Comparison of ENCODE assay signal across 18 cellular contexts in the genomic region with DNA sequence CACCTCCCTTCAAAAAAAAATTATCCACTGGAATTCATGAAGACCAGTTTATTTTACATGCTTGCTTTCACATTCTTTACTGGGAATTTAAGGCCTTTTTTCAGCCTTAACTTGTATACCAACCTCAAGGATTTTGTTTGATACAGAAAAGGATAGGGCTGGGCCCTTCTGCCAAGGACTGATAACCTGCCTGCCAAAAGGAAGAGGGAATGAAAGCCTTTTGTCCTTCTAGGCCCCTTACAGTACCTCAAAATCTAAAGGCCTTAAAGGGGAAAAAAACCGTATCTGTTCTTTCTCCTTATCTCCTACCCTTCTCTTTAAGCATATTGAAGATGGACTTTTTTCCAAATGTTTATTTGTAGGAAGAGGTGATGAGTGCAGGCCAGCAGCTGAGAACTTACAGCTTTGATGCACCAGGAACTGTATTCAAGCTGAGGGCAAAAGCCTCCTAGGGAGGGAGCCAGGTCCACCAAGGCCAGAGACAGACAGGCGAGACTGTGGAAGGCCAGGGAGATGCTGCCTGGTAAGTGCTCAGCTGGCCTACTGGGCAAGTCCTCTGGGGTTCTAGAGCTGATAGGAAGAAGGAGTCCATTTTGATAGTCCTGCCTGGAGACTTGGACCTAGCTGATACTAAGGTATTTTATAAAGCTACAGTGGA. TPM values are rescaled to one million over a fixed set of nuclear protein-coding genes. Genes with fewer than 3 reads are reported as not detected.
DNase-seq lines count a peak whose midpoint lies in the region; ATAC-seq and TF ChIP-seq lines count a peak whose summit lies in the region.
"Had no signal": no experiment of that assay in that cellular context is flagged by ENCODE, and none has a peak within 500 bp of the region (broad histone marks: within the 10 kb centered on the region; RNA-seq: fewer than 3 reads in every experiment).

No MANE protein-coding gene starts in this region.

- no peak overlapping the region for H2BK5ac ChIP-seq in IMR-90 (ENCODE audit: low read depth, low read length, poor library complexity, severe bottlenecking)

- H2AK5ac ChIP-seq in IMR-90 (ENCODE audit: low read depth, low read length): no peak overlapping the region

- H4K20me1 ChIP-seq in IMR-90 (ENCODE audit: insufficient read depth, low read length): no peaks in the 10 kb centered on the region

- H3K4me3 ChIP-seq in IMR-90 (ENCODE audit: insufficient read depth, low read depth, low read length): no peak overlapping the region
- H3K4me3 ChIP-seq in spleen: no peak overlapping the region
- no peak overlapping the region for H3K4me3 ChIP-seq in brain microvascular endothelial cell (ENCODE audit: low read depth, low read length)
- H3K4me3 ChIP-seq: gastrocnemius medialis, smooth muscle cell, stomach had no signal

- no peaks in the 10 kb centered on the region for H3K27me3 Mint-ChIP-seq in activated T-cell treated with anti-CD3 and anti-CD28 coated beads, Interleukin-2, amount 50 U/mL, for 24 hours
- H3K27me3 Mint-ChIP-seq in activated T-cell treated with anti-CD3 and anti-CD28 coated beads, Interleukin-2, amount 50 U/mL, for 4 hours (ENCODE audit: low read depth): no peaks in the 10 kb centered on the region
- H3K27me3 Mint-ChIP-seq in effector memory CD8-positive, alpha-beta T cell: no peaks in the 10 kb centered on the region

- no peak overlapping the region for H4K91ac ChIP-seq in IMR-90 (ENCODE audit: insufficient read depth, low read depth, low read length)

- dilution Hi-C loops in IMR-90 (cut with HindIII; ENCODE audit: low sequenced_read_pairs, unreplicated experiment): no loop called here

- H3K36me3 Mint-ChIP-seq in activated T-cell treated with anti-CD3 and anti-CD28 coated beads, Interleukin-2, amount 50 U/mL, for 24 hours (ENCODE audit: low read depth): peaks cover 97% of the 10 kb centered on the region
- H3K36me3 Mint-ChIP-seq in activated T-cell treated with anti-CD3 and anti-CD28 coated beads, Interleukin-2, amount 50 U/mL, for 4 hours (ENCODE audit: insufficient read depth): peaks cover 36% of the 10 kb centered on the region
- H3K36me3 Mint-ChIP-seq in effector memory CD8-positive, alpha-beta T cell (ENCODE audit: insufficient read depth): peaks cover 37% of the 10 kb centered on the region

- no peak overlapping the region for H3K27ac ChIP-seq in IMR-90 (ENCODE audit: insufficient read depth, low read length)
- peak overlapping the region; percentile 2 to 62 (median 28) for H3K27ac ChIP-seq in spleen
- H3K27ac ChIP-seq in brain microvascular endothelial cell: no peak overlapping the region

- H3K9ac ChIP-seq in IMR-90 (ENCODE audit: low read depth, low read length): no peak overlapping the region
- H3K9ac ChIP-seq: SK-N-SH had no signal

- no peak overlapping the region for H2BK20ac ChIP-seq in IMR-90 (ENCODE audit: low read depth, low read length)

- no peak for TF ChIP-seq RAD21 in IMR-90 (IDR thresholded peaks at IDR 0.05; ENCODE audit: low read length)

- H3K18ac ChIP-seq in IMR-90 (ENCODE audit: low read depth, low read length): no peak overlapping the region

- H2BK15ac ChIP-seq in IMR-90 (ENCODE audit: low read depth, low read length): no peak overlapping the region

- no peaks in the 10 kb centered on the region for H3K27me3 ChIP-seq in IMR-90 (ENCODE audit: control insufficient read depth, insufficient read depth, low read length)
- no peaks in the 10 kb centered on the region for H3K27me3 ChIP-seq in spleen (replicated peaks in 1 of 7)
- no peaks in the 10 kb centered on the region for H3K27me3 ChIP-seq in brain microvascular endothelial cell (replicated peaks)
- H3K27me3 ChIP-seq: gastrocnemius medialis, stomach had no signal

- peaks cover 15% of the 10 kb centered on the region; the same call in 1 of the 2 replicates for H3K9me1 ChIP-seq in IMR-90 (ENCODE audit: insufficient read depth, low read length)

- intact Hi-C loops in IMR-90 (cut with micrococcal nuclease) (no loop called here), spleen (cut with DNase I; ENCODE audit: low total_unique reads) (loop anchor here (10.0 kb wide), 1 partner anchor 64 kb away; the partner anchor contains the start of gene LARP1)

- TF ChIP-seq POLR2A in IMR-90 (IDR thresholded peaks at IDR 0.05; ENCODE audit: low read depth, low read length) (no peak), spleen (IDR thresholded peaks at IDR 0.05) (no peak)

- peaks cover 7% of the 10 kb centered on the region for H3K4me1 Mint-ChIP-seq in activated T-cell treated with anti-CD3 and anti-CD28 coated beads, Interleukin-2, amount 50 U/mL, for 24 hours (ENCODE audit: low read depth)
- H3K4me1 Mint-ChIP-seq in activated T-cell treated with anti-CD3 and anti-CD28 coated beads, Interleukin-2, amount 50 U/mL, for 4 hours (ENCODE audit: low read depth): peaks cover 20% of the 10 kb centered on the region
- peaks cover 35% of the 10 kb centered on the region in 2 donors for H3K4me1 Mint-ChIP-seq in effector memory CD8-positive, alpha-beta T cell (ENCODE audit: low read depth in 2 of 2)

- no peak for ATAC-seq in activated T-cell treated with anti-CD3 and anti-CD28 coated beads, Interleukin-2, amount 50 U/mL, for 4 hours
- ATAC-seq in IMR-90 (ENCODE audit: low read depth): peak; percentile 55
- no peak for ATAC-seq in effector memory CD8-positive, alpha-beta T cell (replicated peaks)
- ATAC-seq: gastrocnemius medialis, PC-3 had no signal

- peaks cover 69% of the 10 kb centered on the region for H3K36me3 ChIP-seq in IMR-90 (ENCODE audit: control insufficient read depth, insufficient read depth, low read length)
- peaks cover 0 to 100% (median 47%) of the 10 kb centered on the region in 6 donors for H3K36me3 ChIP-seq in spleen
- peaks cover 60% of the 10 kb centered on the region for H3K36me3 ChIP-seq in brain microvascular endothelial cell (replicated peaks)

- peaks cover 16 to 44% of the 10 kb centered on the region in 2 experiments for H3K79me1 ChIP-seq in IMR-90 (ENCODE audit: low read depth in 1 of 2, low read length in 2 of 2)

- no peak overlapping the region for H2BK120ac ChIP-seq in IMR-90 (ENCODE audit: low read depth, low read length)

- no peak overlapping the region for H3K4ac ChIP-seq in IMR-90 (ENCODE audit: low read depth, low read length)

- no peak overlapping the region for H4K8ac ChIP-seq in IMR-90 (ENCODE audit: low read depth in 2 of 2, low read length in 2 of 2)

- H3K56ac ChIP-seq in IMR-90 (ENCODE audit: extremely low read depth, insufficient read depth, low read length): no peak overlapping the region

- H3K4me1 ChIP-seq in IMR-90 (ENCODE audit: control insufficient read depth, insufficient read depth, low read length) (no peaks in the 10 kb centered on the region), spleen (peaks cover 0 to 23% (median 6%) of the 10 kb centered on the region in 6 donors)
- H3K4me1 ChIP-seq: gastrocnemius medialis had no signal

- H3K4me2 ChIP-seq in IMR-90 (ENCODE audit: low read depth, low read length): no peak overlapping the region
- H3K4me2 ChIP-seq: SK-N-SH, smooth muscle cell had no signal

- H2AK9ac ChIP-seq in IMR-90 (replicated peaks; ENCODE audit: low read depth, low read length, poor library complexity): no peak overlapping the region

- DNase-seq in activated T-cell treated with anti-CD3 and anti-CD28 coated beads, Interleukin-2, amount 50 U/mL, for 24 hours: no peak
- DNase-seq in activated T-cell treated with anti-CD3 and anti-CD28 coated beads, Interleukin-2, amount 50 U/mL, for 4 hours: no peak
- DNase-seq in IMR-90 (no peak), spleen (peak; percentile 20), DMS 273 (lab: John Stamatoyannopoulos, UW; ENCODE audit: unreplicated experiment) (no peak), brain microvascular endothelial cell (no peak), NCI-H446 treated with DMSO at 0.1 percent for 48 hours (lab: John Stamatoyannopoulos, UW) (no peak)
- no peak for DNase-seq in effector memory CD8-positive, alpha-beta T cell
- DNase-seq: gastrocnemius medialis, Kasumi-1, mesendoderm, occipital lobe, PC-3, SK-N-SH, stomach had no signal

- no peak overlapping the region for H3K23ac ChIP-seq in IMR-90 (ENCODE audit: low read depth, low read length)

- no peak overlapping the region for H2AFZ ChIP-seq in IMR-90 (replicated peaks; ENCODE audit: low read length, poor library complexity)

- in situ Hi-C loops in IMR-90 (cut with MboI; ENCODE audit: low sequenced_read_pairs) (loop anchor here (25.0 kb wide), 1 partner anchor 356 kb away; no protein-coding TSS in a partner anchor), brain microvascular endothelial cell (cut with HindIII; ENCODE audit: low pct_ligation_motif_present, low sequenced_read_pairs) (no loop called here)

- H4K5ac ChIP-seq in IMR-90 (ENCODE audit: low read depth, low read length): no peak overlapping the region; the same call in 1 of the 2 replicates

- H3K27ac Mint-ChIP-seq in activated T-cell treated with anti-CD3 and anti-CD28 coated beads, Interleukin-2, amount 50 U/mL, for 24 hours: peak overlapping the region; percentile 79
- H3K27ac Mint-ChIP-seq in effector memory CD8-positive, alpha-beta T cell: peak overlapping the region; percentile 77 to 89

- CTCF ChIA-PET in IMR-90 (lab: Yijun Ruan, JAX): no interaction called here

- H3K9me3 ChIP-seq in IMR-90 (ENCODE audit: control insufficient read depth, insufficient read depth, low read length): no peaks in the 10 kb centered on the region
- no peaks in the 10 kb centered on the region for H3K9me3 ChIP-seq in spleen
- H3K9me3 ChIP-seq: gastrocnemius medialis, SK-N-SH, stomach had no signal

- POLR2A ChIA-PET in IMR-90 (lab: Charles Lee; ENCODE audit: unreplicated experiment): no interaction called here

- TF ChIP-seq CTCF in IMR-90 (conservative IDR thresholded peaks at IDR 0.05; ENCODE audit: low read depth, low read length) (no peak), spleen (IDR thresholded peaks at IDR 0.05 in 8 of 11, conservative IDR thresholded peaks at IDR 0.05 in 3 of 11) (no peak), brain microvascular endothelial cell (IDR thresholded peaks at IDR 0.05; ENCODE audit: low read depth, low read length, missing control alignments) (no peak)

- no TSS peak for BruUV-seq in IMR-90 (replicated peaks; lab: Mats Ljungman, UMichigan)

- no peak overlapping the region for H3K4me3 Mint-ChIP-seq in activated T-cell treated with anti-CD3 and anti-CD28 coated beads, Interleukin-2, amount 50 U/mL, for 24 hours
- H3K4me3 Mint-ChIP-seq in activated T-cell treated with anti-CD3 and anti-CD28 coated beads, Interleukin-2, amount 50 U/mL, for 4 hours: no peak overlapping the region
- no peak overlapping the region for H3K4me3 Mint-ChIP-seq in effector memory CD8-positive, alpha-beta T cell

- no peak overlapping the region for H3K14ac ChIP-seq in IMR-90 (replicated peaks; ENCODE audit: low read depth, low read length)

- WGBS in IMR-90 (ENCODE audit: extremely low coverage in 2 of 2, insufficient read length in 1 of 2), 2 experiments: no CpG with 5 or more reads among the region's 2 CpGs
- WGBS in spleen, 5 donors: 70 to 85% (median 77%) methylated on average over 2 of the region's 2 CpGs

- no peaks in the 10 kb centered on the region for H3K9me3 Mint-ChIP-seq in activated T-cell treated with anti-CD3 and anti-CD28 coated beads, Interleukin-2, amount 50 U/mL, for 24 hours
- no peaks in the 10 kb centered on the region for H3K9me3 Mint-ChIP-seq in activated T-cell treated with anti-CD3 and anti-CD28 coated beads, Interleukin-2, amount 50 U/mL, for 4 hours
- no peaks in the 10 kb centered on the region for H3K9me3 Mint-ChIP-seq in effector memory CD8-positive, alpha-beta T cell

RNA-seq across cellular contexts. Expression of gene FAXDC2, which starts 31.8 kb away (rescaled TPM):
- under 1 TPM in 1 of 3 donors, not detected in 2; 0.40 TPM for total RNA-seq in activated T-cell treated with anti-CD3 and anti-CD28 coated beads, Interleukin-2, amount 50 U/mL, for 4 hours
- 4.2 and 4.3 TPM in 2 replicates for total RNA-seq in IMR-90 (2012; rRNA removed)
- 8.1 and 8.9 TPM in 2 replicates for polyA plus RNA-seq in IMR-90 (2012; rRNA removed)
- polyA plus RNA-seq in IMR-90 (2012; cell fraction: cytosol; rRNA removed): 3.1 and 6.5 TPM in 2 replicates
- 7.3 and 16.5 TPM in 2 replicates for polyA plus RNA-seq in IMR-90 (2012; cell fraction: nucleus; rRNA removed; ENCODE audit: low replicate concordance)
- total RNA-seq in spleen: 10 to 100 TPM in 6 of 7 donors, 1 to 10 TPM in 1; 8.5 to 34.8 (median 25.0) TPM
- polyA plus RNA-seq in spleen: 1 to 10 TPM; 2.3 to 4.6 (median 2.8) TPM
- total RNA-seq: A673, NCI-H460, PC-3 had no signal

RNA-seq across cellular contexts. Expression of gene CNOT8, which starts 39.8 kb away (rescaled TPM):
- total RNA-seq in activated T-cell treated with anti-CD3 and anti-CD28 coated beads, Interleukin-2, amount 50 U/mL, for 4 hours: 10 to 100 TPM; 44.9 to 50.1 (median 48.0) TPM
- total RNA-seq in IMR-90 (2012; rRNA removed) (49.1 and 53.3 TPM in 2 replicates), spleen (10 to 100 TPM; 63.3 to 93.5 (median 69.6) TPM)
- polyA plus RNA-seq in IMR-90 (2012; rRNA removed) (35.1 and 41.4 TPM in 2 replicates), spleen (10 to 100 TPM; 46.3 to 60.0 (median 48.5) TPM)
- 25.0 and 35.4 TPM in 2 replicates for polyA plus RNA-seq in IMR-90 (2012; cell fraction: cytosol; rRNA removed)
- polyA plus RNA-seq in IMR-90 (2012; cell fraction: nucleus; rRNA removed; ENCODE audit: low replicate concordance): 19.0 and 52.8 TPM in 2 replicates

Comparison
In these comparisons a context has a peak if more than half of its experiments do, and no peak if none do; other contexts are left out.
1. H3K27ac ChIP-seq: peak in spleen (8 of 8); none in IMR-90 (single experiment) and brain microvascular endothelial cell (single experiment).